In genomic region chr3:11771931-11772330, GRCh38 we compare ENCODE assay signal across 2 cellular contexts.
TF ChIP-seq lines count a peak whose summit lies in the region.

No MANE protein-coding gene starts in this region.

TF ChIP-seq in HCT116, 20 proteins besides CTCF, POLR2A, EP300 and RAD21:
- TF ChIP-seq CEBPB (IDR thresholded peaks at IDR 0.05; ENCODE audit: low read depth), result peak; percentile 93
- TF ChIP-seq FOSL1 (IDR thresholded peaks at IDR 0.05; ENCODE audit: low read depth), result peak; percentile 26; the same call in 1 of the 2 replicates

TF ChIP-seq in HepG2, 621 proteins besides CTCF, POLR2A, EP300 and RAD21:
- TF ChIP-seq TFAP4 (IDR thresholded peaks at IDR 0.05; ENCODE audit: borderline replicate concordance, low read depth) (0 out of 2 replicates have a peak, but pooled peaks have one; percentile 27), CEBPG (CRISPR knock-in tag; IDR thresholded peaks at IDR 0.05) (peak; percentile 88), TEAD3 (CRISPR knock-in tag; optimal IDR thresholded peaks at IDR 0.05; ENCODE audit: borderline replicate concordance) (peak; percentile 31), CEBPB (IDR thresholded peaks at IDR 0.05; ENCODE audit: borderline replicate concordance, low read depth, low read length) (peak; percentile 79), ZNF362 (CRISPR knock-in tag; IDR thresholded peaks at IDR 0.05; ENCODE audit: borderline replicate concordance) (0 out of 2 replicates have a peak, but pooled peaks have one; percentile 20)
